Comparison of ENCODE assay signal across 28 cellular contexts in genomic region chr14:52305014-52305413, GRCh38.
"Had no signal": no experiment of that assay in that cellular context is flagged by ENCODE, and none has a peak within 500 bp of the region (broad histone marks: within the 10 kb centered on the region; RNA-seq: fewer than 3 reads in every experiment).

No MANE protein-coding gene starts in this region.

- H3K9me3 Mint-ChIP-seq: activated naive CD4-positive, alpha-beta T cell treated with anti-CD3 and anti-CD28 coated beads for 36 hours; activated naive CD4-positive, alpha-beta T cell treated with anti-CD3 and anti-CD28 coated beads, Interleukin-2, amount 50 U/mL, for 72 hours; activated T-cell treated with anti-CD3 and anti-CD28 coated beads, Interleukin-2, amount 50 U/mL, for 72 hours; activated T-helper 2 cell treated with anti-CD3 and anti-CD28 coated beads, Interferon-gamma antibody, Interleukin-2, Interleukin-4, amounts not matched to agents 10 μg/mL and 5 μg/mL and 100 μg/mL, durations not matched to agents 14 hours and 24 hours and 36 hours had no signal

- H2AFZ ChIP-seq: PC-9 had no signal

- H3K27ac Mint-ChIP-seq: activated CD4-positive, alpha-beta T cell treated with anti-CD3 and anti-CD28 coated beads, Interleukin-2, amount 10 ng/mL, durations not matched to agents 24 days and 14 days; activated naive CD4-positive, alpha-beta T cell treated with anti-CD3 and anti-CD28 coated beads for 36 hours; activated naive CD4-positive, alpha-beta T cell treated with anti-CD3 and anti-CD28 coated beads, Interleukin-2, amount 50 U/mL, for 72 hours; activated T-cell treated with anti-CD3 and anti-CD28 coated beads, Interleukin-2, amount 50 U/mL, for 72 hours; activated T-helper 2 cell treated with anti-CD3 and anti-CD28 coated beads, Interferon-gamma antibody, Interleukin-2, Interleukin-4, amounts not matched to agents 10 μg/mL and 5 μg/mL and 100 μg/mL, durations not matched to agents 14 hours and 24 hours and 36 hours had no signal

- DNase-seq: activated CD4-positive, alpha-beta T cell treated with anti-CD3 and anti-CD28 coated beads, Interleukin-2, amount 10 ng/mL, durations not matched to agents 24 days and 14 days; activated CD4-positive, alpha-beta T cell treated with anti-CD3 and anti-CD28 coated beads, Interleukin-2, amount 50 U/mL, for 48 hours; activated gamma-delta T cell treated with Interleukin-2 at 50 U/mL for 16 hours; activated naive CD4-positive, alpha-beta T cell treated with anti-CD3 and anti-CD28 coated beads for 36 hours; activated T-cell treated with anti-CD3 and anti-CD28 coated beads, Interleukin-2, amount 50 U/mL, for 1 hour; activated T-cell treated with anti-CD3 and anti-CD28 coated beads, Interleukin-2, amount 50 U/mL, for 72 hours; adrenal gland; body of pancreas; Karpas-422; KBM-7; NCI-H1105; NCI-H1417 treated with DMSO at 0.1 percent for 48 hours; NCI-H1694; NCI-H1930; NCI-H2081 treated with DMSO at 0.1 percent for 48 hours; NCI-H345; NCI-H524 treated with DMSO at 0.1 percent for 48 hours; PC-9; Right ventricle myocardium superior; SW 1271; T-helper 1 cell; T-helper 2 cell; T-helper 9 cell; WERI-Rb-1 had no signal

- H3K4me1 ChIP-seq: adrenal gland, body of pancreas, breast epithelium had no signal

- H3K27me3 ChIP-seq: adrenal gland, body of pancreas, breast epithelium had no signal

- H3K4me3 ChIP-seq: adrenal gland, body of pancreas, breast epithelium, PC-9 had no signal

- H3K9me3 ChIP-seq: adrenal gland, body of pancreas, breast epithelium had no signal

- H3K27me3 Mint-ChIP-seq: activated CD4-positive, alpha-beta T cell treated with anti-CD3 and anti-CD28 coated beads, Interleukin-2, amount 10 ng/mL, durations not matched to agents 24 days and 14 days had no signal

- H3K4me2 ChIP-seq: PC-9 had no signal

- H3K4me3 Mint-ChIP-seq: activated CD4-positive, alpha-beta T cell treated with anti-CD3 and anti-CD28 coated beads, Interleukin-2, amount 10 ng/mL, durations not matched to agents 24 days and 14 days; activated naive CD4-positive, alpha-beta T cell treated with anti-CD3 and anti-CD28 coated beads for 36 hours; activated T-cell treated with anti-CD3 and anti-CD28 coated beads, Interleukin-2, amount 50 U/mL, for 72 hours had no signal

- H3K27ac ChIP-seq: adrenal gland, body of pancreas, breast epithelium, PC-9, RWPE1, WERI-Rb-1 had no signal

- H3K36me3 ChIP-seq: adrenal gland, breast epithelium, WERI-Rb-1 had no signal
